In genomic region chr2:235898766-235899165, GRCh38 we compare ENCODE assay signal across 19 cellular contexts.
DNase-seq lines count a peak whose midpoint lies in the region; ATAC-seq, FAIRE-seq and TF ChIP-seq lines count a peak whose summit lies in the region.
"Had no signal": no experiment of that assay in that cellular context is flagged by ENCODE, and none has a peak within 500 bp of the region (broad histone marks: within the 10 kb centered on the region; RNA-seq: fewer than 3 reads in every experiment).

No MANE protein-coding gene starts in this region.

- peaks cover 35% of the 10 kb centered on the region for H3K4me1 ChIP-seq in HepG2 (ENCODE audit: insufficient read depth, low read length)
- no peaks in the 10 kb centered on the region for H3K4me1 ChIP-seq in right lobe of liver
- H3K4me1 ChIP-seq in PC-3 (ENCODE audit: insufficient read depth, low read length), result peaks cover 16% of the 10 kb centered on the region
- H3K4me1 ChIP-seq: HAP-1 had no signal

- BruUV-seq in HepG2 (replicated peaks; lab: Mats Ljungman, UMichigan), result no TSS peak
- BruUV-seq in PC-3 (replicated peaks; lab: Mats Ljungman, UMichigan), result no TSS peak

- no peak for TF ChIP-seq CTCF in HepG2 (CRISPR knock-in tag; IDR thresholded peaks at IDR 0.05)
- TF ChIP-seq CTCF in right lobe of liver (IDR thresholded peaks at IDR 0.05), result no peak
- TF ChIP-seq CTCF in PC-3 (conservative IDR thresholded peaks at IDR 0.05; ENCODE audit: low read depth, low read length), result no peak

- peak; percentile 60 for FAIRE-seq in HepG2 (lab: Jason Lieb, UNC)
- FAIRE-seq: D721Med, GM12892, H1, HTR-8/SVneo had no signal

- H2AFZ ChIP-seq in HepG2 (ENCODE audit: low read length) (no peak overlapping the region), PC-3 (ENCODE audit: low read length) (no peak overlapping the region)

- no peak overlapping the region for H3K4me3 ChIP-seq in HepG2 (replicated peaks in 1 of 3; ENCODE audit: insufficient read depth in 1 of 3, low read depth in 2 of 3, low read length in 3 of 3)
- no peak overlapping the region for H3K4me3 ChIP-seq in right lobe of liver
- H3K4me3 ChIP-seq in PC-3 (ENCODE audit: low read length), result no peak overlapping the region
- H3K4me3 ChIP-seq: HAP-1 had no signal

- WGBS in HepG2 (ENCODE audit: low lambda C conversion rate), result 97% methylated on average over 4 of the region's 4 CpGs
- WGBS in right lobe of liver (ENCODE audit: insufficient coverage, low coverage, low lambda C conversion rate, missing lambda C conversion rate), result 87% methylated on average over 4 of the region's 4 CpGs

- H3K36me3 ChIP-seq in HepG2 (replicated peaks in 1 of 2; ENCODE audit: control insufficient read depth in 1 of 2, insufficient read depth in 2 of 2, low read length in 2 of 2) (peaks cover 11% of the 10 kb centered on the region in 2 experiments), right lobe of liver (no peaks in the 10 kb centered on the region), PC-3 (ENCODE audit: low read depth, low read length) (peaks cover 21% of the 10 kb centered on the region)
- H3K36me3 ChIP-seq: HAP-1 had no signal

- TF ChIP-seq POLR2A in HepG2 (IDR thresholded peaks at IDR 0.05; ENCODE audit: insufficient read depth in 1 of 2, low read depth in 2 of 2, low read length in 2 of 2), result no peak
- no peak for TF ChIP-seq POLR2A in right lobe of liver (IDR thresholded peaks at IDR 0.05)

- in situ Hi-C loops in HepG2 (cut with HindIII; ENCODE audit: extremely low pct_ligation_motif_present, low pct_unique_long_range_greater_than_20kb), result no loop called here

- H3K27me3 ChIP-seq in HepG2 (ENCODE audit: control insufficient read depth in 1 of 2, insufficient read depth in 2 of 2, low read length in 2 of 2) (no peaks in the 10 kb centered on the region), right lobe of liver (no peaks in the 10 kb centered on the region), PC-3 (ENCODE audit: low read length) (no peaks in the 10 kb centered on the region)

- H4K20me1 ChIP-seq in HepG2 (ENCODE audit: insufficient read depth, low read length) (no peaks in the 10 kb centered on the region), PC-3 (ENCODE audit: low read length) (no peaks in the 10 kb centered on the region)

- intact Hi-C loops in HepG2 (cut with micrococcal nuclease; ENCODE audit: unreplicated experiment), result no loop called here
- intact Hi-C loops in right lobe of liver (cut with DNase I), result no loop called here
- intact Hi-C loops in PC-3 (cut with micrococcal nuclease), result no loop called here

- no peaks in the 10 kb centered on the region for H3K9me2 ChIP-seq in PC-3 (replicated peaks; ENCODE audit: low read length)

- H3F3A ChIP-seq in PC-3 (ENCODE audit: low read length, unreplicated experiment), result no peaks in the 10 kb centered on the region

- DNase-seq in HepG2 (ENCODE audit: low spot score) (no peak), right lobe of liver (no peak), ecto neural progenitor cell (ENCODE audit: low spot score) (peak; percentile 11), iris pigment epithelial cell (ENCODE audit: low read depth) (peak; percentile 31), ureter (ENCODE audit: low spot score) (no peak), PC-3 (no peak)
- DNase-seq in stimulated activated CD4-positive, alpha-beta T cell treated with anti-CD3 and anti-CD28 coated beads, Interleukin-4, amount 100 ng/mL, for 4 hours, result no peak
- DNase-seq: CD8-positive, alpha-beta T cell; COR-L47; DMS153; EL; GDM1; HFFc6 had no signal

- no peak overlapping the region for H3K4me2 ChIP-seq in HepG2 (ENCODE audit: low read depth, low read length)
- no peak overlapping the region for H3K4me2 ChIP-seq in PC-3 (ENCODE audit: low read length)

- H3K27ac ChIP-seq in HepG2 (ENCODE audit: extremely low read length, insufficient read depth, low read length) (no peak overlapping the region), right lobe of liver (no peak overlapping the region), PC-3 (ENCODE audit: low read length) (no peak overlapping the region)
- H3K27ac ChIP-seq: 22Rv1 had no signal

- no peak for TF ChIP-seq RAD21 in HepG2 (CRISPR knock-in tag; IDR thresholded peaks at IDR 0.05)

- no peaks in the 10 kb centered on the region for H3K79me2 ChIP-seq in HepG2 (ENCODE audit: insufficient read depth, low read length)
- no peaks in the 10 kb centered on the region for H3K79me2 ChIP-seq in PC-3 (ENCODE audit: low read length)

- POLR2A ChIA-PET in HepG2 (lab: Yijun Ruan, JAX) (no interaction called here), PC-3 (lab: Charles Lee; ENCODE audit: unreplicated experiment) (no interaction called here)

- H3K9me3 ChIP-seq in HepG2 (ENCODE audit: low read length), result no peaks in the 10 kb centered on the region; the same call in 1 of the 2 replicates
- H3K9me3 ChIP-seq in right lobe of liver, result no peaks in the 10 kb centered on the region
- H3K9me3 ChIP-seq in PC-3 (ENCODE audit: low read length), result no peaks in the 10 kb centered on the region
- H3K9me3 ChIP-seq: HAP-1 had no signal

- no peak for ATAC-seq in HepG2
- ATAC-seq in right lobe of liver, result no peak
- no peak for ATAC-seq in PC-3
- ATAC-seq: CD8-positive, alpha-beta T cell had no signal

- CTCF ChIA-PET in HepG2 (lab: Yijun Ruan, JAX; ENCODE audit: low intra/inter-chr PET ratio, low total read pairs), result no interaction called here
- CTCF ChIA-PET in PC-3 (lab: Charles Lee), result no interaction called here

- H3K9ac ChIP-seq in HepG2 (ENCODE audit: insufficient read depth, low read depth, low read length) (no peak overlapping the region), PC-3 (ENCODE audit: low read length) (no peak overlapping the region)

- TF ChIP-seq EP300 in HepG2 (IDR thresholded peaks at IDR 0.05; ENCODE audit: low read depth in 2 of 2, low read length in 2 of 2) (no peak), HepG2 (CRISPR knock-in tag; IDR thresholded peaks at IDR 0.05; ENCODE audit: borderline replicate concordance) (no peak)

TF ChIP-seq in HepG2, 621 proteins besides CTCF, POLR2A, EP300 and RAD21:
- TF ChIP-seq ZEB1 (IDR thresholded peaks at IDR 0.05; ENCODE audit: insufficient replicate concordance, low read depth) (no peak), PCBP2 (optimal IDR thresholded peaks at IDR 0.05; ENCODE audit: low read depth, low read length, poor library complexity, severe bottlenecking) (no peak), MTA1 (CRISPR knock-in tag; IDR thresholded peaks at IDR 0.05; ENCODE audit: borderline replicate concordance) (no peak), MTF2 (CRISPR knock-in tag; IDR thresholded peaks at IDR 0.05; ENCODE audit: borderline replicate concordance) (no peak), IRX3 (CRISPR knock-in tag; IDR thresholded peaks at IDR 0.05; ENCODE audit: borderline replicate concordance, low read depth) (no peak)
- TF ChIP-seq, protein P1, sequence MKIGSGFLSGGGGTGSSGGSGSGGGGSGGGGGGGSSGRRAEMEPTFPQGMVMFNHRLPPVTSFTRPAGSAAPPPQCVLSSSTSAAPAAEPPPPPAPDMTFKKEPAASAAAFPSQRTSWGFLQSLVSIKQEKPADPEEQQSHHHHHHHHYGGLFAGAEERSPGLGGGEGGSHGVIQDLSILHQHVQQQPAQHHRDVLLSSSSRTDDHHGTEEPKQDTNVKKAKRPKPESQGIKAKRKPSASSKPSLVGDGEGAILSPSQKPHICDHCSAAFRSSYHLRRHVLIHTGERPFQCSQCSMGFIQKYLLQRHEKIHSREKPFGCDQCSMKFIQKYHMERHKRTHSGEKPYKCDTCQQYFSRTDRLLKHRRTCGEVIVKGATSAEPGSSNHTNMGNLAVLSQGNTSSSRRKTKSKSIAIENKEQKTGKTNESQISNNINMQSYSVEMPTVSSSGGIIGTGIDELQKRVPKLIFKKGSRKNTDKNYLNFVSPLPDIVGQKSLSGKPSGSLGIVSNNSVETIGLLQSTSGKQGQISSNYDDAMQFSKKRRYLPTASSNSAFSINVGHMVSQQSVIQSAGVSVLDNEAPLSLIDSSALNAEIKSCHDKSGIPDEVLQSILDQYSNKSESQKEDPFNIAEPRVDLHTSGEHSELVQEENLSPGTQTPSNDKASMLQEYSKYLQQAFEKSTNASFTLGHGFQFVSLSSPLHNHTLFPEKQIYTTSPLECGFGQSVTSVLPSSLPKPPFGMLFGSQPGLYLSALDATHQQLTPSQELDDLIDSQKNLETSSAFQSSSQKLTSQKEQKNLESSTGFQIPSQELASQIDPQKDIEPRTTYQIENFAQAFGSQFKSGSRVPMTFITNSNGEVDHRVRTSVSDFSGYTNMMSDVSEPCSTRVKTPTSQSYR (CRISPR knock-in tag; IDR thresholded peaks at IDR 0.05; ENCODE audit: borderline replicate concordance), result no peak

Comparison
In these comparisons a context has a peak if more than half of its experiments do, and no peak if none do; other contexts are left out.
1. DNase-seq: peak in ecto neural progenitor cell (single experiment) and iris pigment epithelial cell (single experiment); none in HepG2 (single experiment), right lobe of liver (0 of 3), stimulated activated CD4-positive, alpha-beta T cell treated with anti-CD3 and anti-CD28 coated beads, Interleukin-4, amount 100 ng/mL, for 4 hours (0 of 2), ureter (single experiment) and PC-3 (single experiment).